ENCODE assay signal across 9 cellular contexts in genomic region chr4:7565483-7565882, GRCh38.
"Had no signal": no experiment of that assay in that cellular context is flagged by ENCODE, and none has a peak within 500 bp of the region (broad histone marks: within the 10 kb centered on the region; RNA-seq: fewer than 3 reads in every experiment).

No MANE protein-coding gene starts in this region.

- H3K9ac ChIP-seq: GM23248 had no signal

- ATAC-seq: HCT116 had no signal

- H3K4me3 Mint-ChIP-seq: IgD-negative memory B cell had no signal

- FAIRE-seq: H54 had no signal

- DNase-seq: GM23248, GOT3, Kasumi-1, KG1 had no signal

- H3K27ac Mint-ChIP-seq: IgD-negative memory B cell had no signal

- H3K9me3 ChIP-seq: HAP-1 had no signal

- H3K4me3 ChIP-seq: GM23248, HAP-1 had no signal

- H3K27me3 Mint-ChIP-seq: IgD-negative memory B cell had no signal

- H3K36me3 Mint-ChIP-seq: IgD-negative memory B cell had no signal

- H3K36me3 ChIP-seq: HAP-1 had no signal

- H3K27ac ChIP-seq: GM23248, HL-60 had no signal

- H2AFZ ChIP-seq: GM23248 had no signal

- H3K4me1 Mint-ChIP-seq: IgD-negative memory B cell had no signal

- H3K4me1 ChIP-seq: HAP-1 had no signal
